Comparison of ENCODE assay signal across 28 cellular contexts in genomic region chr12:125091401-125091800, GRCh38.
"Had no signal": no experiment of that assay in that cellular context is flagged by ENCODE, and none has a peak within 500 bp of the region (broad histone marks: within the 10 kb centered on the region; RNA-seq: fewer than 3 reads in every experiment).

No MANE protein-coding gene starts in this region.

- H3K4me3 ChIP-seq: body of pancreas, esophagus squamous epithelium, heart left ventricle had no signal

- H3K9me3 ChIP-seq: body of pancreas, esophagus squamous epithelium, heart left ventricle had no signal

- H3K9me3 Mint-ChIP-seq: activated CD4-positive, alpha-beta memory T cell treated with anti-CD3 and anti-CD28 coated beads, Interleukin-2, amount 10 ng/mL, durations not matched to agents 7 days and 5 days; activated CD4-positive, alpha-beta T cell treated with anti-CD3 and anti-CD28 coated beads, Interleukin-2, amount 10 ng/mL, durations not matched to agents 7 days and 5 days; activated T-cell treated with anti-CD3 and anti-CD28 coated beads, Interleukin-2, amount 50 U/mL, for 24 hours; activated T-cell treated with anti-CD3 and anti-CD28 coated beads, Interleukin-2, amount 50 U/mL, for 72 hours had no signal

- H3K27ac Mint-ChIP-seq: activated CD4-positive, alpha-beta memory T cell treated with anti-CD3 and anti-CD28 coated beads, Interleukin-2, amount 10 ng/mL, durations not matched to agents 7 days and 5 days; activated CD4-positive, alpha-beta T cell treated with anti-CD3 and anti-CD28 coated beads, Interleukin-2, amount 10 ng/mL, durations not matched to agents 7 days and 5 days; activated naive CD8-positive, alpha-beta T cell; activated T-cell treated with anti-CD3 and anti-CD28 coated beads, Interleukin-2, amount 50 U/mL, for 24 hours; activated T-cell treated with anti-CD3 and anti-CD28 coated beads, Interleukin-2, amount 50 U/mL, for 72 hours had no signal

- FAIRE-seq: endometrium, endothelial cell of umbilical vein, frontal cortex had no signal

- ATAC-seq: activated T-cell treated with anti-CD3 and anti-CD28 coated beads, Interleukin-2, amount 50 U/mL, for 72 hours; body of pancreas; heart left ventricle had no signal

- DNase-seq: activated CD4-positive, alpha-beta memory T cell treated with anti-CD3 and anti-CD28 coated beads, Interleukin-2, amount 10 ng/mL, durations not matched to agents 7 days and 5 days; activated CD4-positive, alpha-beta T cell treated with anti-CD3 and anti-CD28 coated beads for 4 hours; activated CD4-positive, alpha-beta T cell treated with anti-CD3 and anti-CD28 coated beads, Interleukin-2, amount 10 ng/mL, durations not matched to agents 7 days and 5 days; activated CD4-positive, alpha-beta T cell treated with anti-CD3 and anti-CD28 coated beads, Interleukin-2, amount 50 U/mL, for 4 hours; activated CD4-positive, CD25-positive, alpha-beta regulatory T cell; activated CD4-positive, CD25-positive, alpha-beta regulatory T cell treated with anti-CD3 and anti-CD28 coated beads, Interleukin-2, amount 50 U/mL, for 72 hours; activated CD8-positive, alpha-beta memory T cell treated with anti-CD3 and anti-CD28 coated beads, Interleukin-2, amount 50 U/mL, for 48 hours; activated gamma-delta T cell; activated naive CD4-positive, alpha-beta T cell; activated naive CD4-positive, alpha-beta T cell treated with anti-CD3 and anti-CD28 coated beads, Interleukin-2, amount 50 U/mL, for 16 hours; activated T-cell treated with anti-CD3 and anti-CD28 coated beads for 4 hours; activated T-cell treated with anti-CD3 and anti-CD28 coated beads, Interleukin-2, amount 50 U/mL, for 24 hours; activated T-cell treated with anti-CD3 and anti-CD28 coated beads, Interleukin-2, amount 50 U/mL, for 72 hours; amniotic stem cell; aorta; body of pancreas; caudate nucleus; cortex of kidney; dermis blood vessel endothelial cell; effector CD8-positive, alpha-beta T cell; esophagus squamous epithelium; heart left ventricle; T-helper 2 cell had no signal

- H3K27me3 Mint-ChIP-seq: activated CD4-positive, alpha-beta memory T cell treated with anti-CD3 and anti-CD28 coated beads, Interleukin-2, amount 10 ng/mL, durations not matched to agents 7 days and 5 days; activated CD4-positive, alpha-beta T cell treated with anti-CD3 and anti-CD28 coated beads, Interleukin-2, amount 10 ng/mL, durations not matched to agents 7 days and 5 days; activated naive CD8-positive, alpha-beta T cell; activated T-cell treated with anti-CD3 and anti-CD28 coated beads, Interleukin-2, amount 50 U/mL, for 24 hours had no signal

- H3K27me3 ChIP-seq: body of pancreas, esophagus squamous epithelium, heart left ventricle had no signal

- H3K4me1 Mint-ChIP-seq: activated CD4-positive, alpha-beta memory T cell treated with anti-CD3 and anti-CD28 coated beads, Interleukin-2, amount 10 ng/mL, durations not matched to agents 7 days and 5 days had no signal

- H3K4me3 Mint-ChIP-seq: activated CD4-positive, alpha-beta memory T cell treated with anti-CD3 and anti-CD28 coated beads, Interleukin-2, amount 10 ng/mL, durations not matched to agents 7 days and 5 days; activated CD4-positive, alpha-beta T cell treated with anti-CD3 and anti-CD28 coated beads, Interleukin-2, amount 10 ng/mL, durations not matched to agents 7 days and 5 days; activated naive CD8-positive, alpha-beta T cell; activated T-cell treated with anti-CD3 and anti-CD28 coated beads, Interleukin-2, amount 50 U/mL, for 24 hours; activated T-cell treated with anti-CD3 and anti-CD28 coated beads, Interleukin-2, amount 50 U/mL, for 72 hours had no signal

- H3K27ac ChIP-seq: body of pancreas, epithelial cell of prostate, heart left ventricle had no signal
